21 cellular contexts compared by ENCODE assay signal in genomic region chr1:40362699-40363098, GRCh38.
A peak's percentile ranks its signal among the peaks of the same experiment; 100 is the strongest.
DNase-seq lines count a peak whose midpoint lies in the region; ATAC-seq lines count a peak whose summit lies in the region.
"Had no signal": no experiment of that assay in that cellular context is flagged by ENCODE, and none has a peak within 500 bp of the region (broad histone marks: within the 10 kb centered on the region; RNA-seq: fewer than 3 reads in every experiment).

No MANE protein-coding gene starts in this region.

- peaks cover 11% of the 10 kb centered on the region for H3K4me1 Mint-ChIP-seq in stimulated activated effector memory CD8-positive, alpha-beta T cell treated with anti-CD3 and anti-CD28 coated beads, Interleukin-12 subunit alpha, Interleukin-12 subunit beta, amount 100 ng/mL, for 72 hours
- H3K4me1 Mint-ChIP-seq: immature natural killer cell had no signal

- H3K4me3 Mint-ChIP-seq in stimulated activated effector memory CD8-positive, alpha-beta T cell treated with anti-CD3 and anti-CD28 coated beads, Interleukin-12 subunit alpha, Interleukin-12 subunit beta, amount 100 ng/mL, for 72 hours, result no peak overlapping the region
- H3K4me3 Mint-ChIP-seq: activated naive CD8-positive, alpha-beta T cell treated with anti-CD3 and anti-CD28 coated beads, Interleukin-2, amount 50 U/mL, for 24 hours; activated T-helper 1 cell treated with anti-CD3 and anti-CD28 coated beads, Interleukin-12 subunit alpha, Interleukin-12 subunit beta, Interleukin-2, Interleukin-4 antibody, amounts not matched to agents 30 ng/mL and 10 ng/mL and 1 ng/mL, durations not matched to agents 14 hours and 24 hours and 36 hours; immature natural killer cell; memory B cell; natural killer cell treated with Interleukin-12 subunit alpha and Interleukin-12 subunit beta and Interleukin-15 and Interleukin-18, amount 100 ng/mL, for 72 hours; T-helper 17 cell had no signal

- peaks cover 6% of the 10 kb centered on the region for H3K36me3 Mint-ChIP-seq in stimulated activated effector memory CD8-positive, alpha-beta T cell treated with anti-CD3 and anti-CD28 coated beads, Interleukin-12 subunit alpha, Interleukin-12 subunit beta, amount 100 ng/mL, for 72 hours

- peak; percentile 19 for DNase-seq in ACHN
- peak; percentile 29 for DNase-seq in HCEC 1CT
- DNase-seq in astrocyte of the hippocampus (ENCODE audit: low read depth, low spot score), result peak; percentile 21
- peak; percentile 64 for DNase-seq in kidney glomerular epithelial cell (lab: John Stamatoyannopoulos, UW)
- no peak for DNase-seq in stimulated activated effector memory CD8-positive, alpha-beta T cell treated with anti-CD3 and anti-CD28 coated beads, Interleukin-12 subunit alpha, Interleukin-12 subunit beta, amount 100 ng/mL, for 72 hours (ENCODE audit: low spot score in 2 of 2)
- no peak for DNase-seq in effector CD4-positive, alpha-beta T cell
- no peak for DNase-seq in stimulated activated CD8-positive, alpha-beta memory T cell treated with anti-CD3 and anti-CD28 coated beads, Interleukin-4, amount 100 ng/mL, for 48 hours
- DNase-seq: activated CD4-positive, CD25-positive, alpha-beta regulatory T cell; activated CD8-positive, alpha-beta memory T cell treated with anti-CD3 and anti-CD28 coated beads for 24 hours; activated naive CD8-positive, alpha-beta T cell treated with anti-CD3 and anti-CD28 coated beads, Interleukin-2, amount 50 U/mL, for 24 hours; immature natural killer cell; NCI-H2029; NCI-H510A; SHP77; stimulated activated naive CD4-positive, alpha-beta T cell; T-helper 17 cell; upper lobe of right lung had no signal

- H3K27ac Mint-ChIP-seq in stimulated activated effector memory CD8-positive, alpha-beta T cell treated with anti-CD3 and anti-CD28 coated beads, Interleukin-12 subunit alpha, Interleukin-12 subunit beta, amount 100 ng/mL, for 72 hours, result no peak overlapping the region
- H3K27ac Mint-ChIP-seq: activated T-helper 1 cell treated with anti-CD3 and anti-CD28 coated beads, Interleukin-12 subunit alpha, Interleukin-12 subunit beta, Interleukin-2, Interleukin-4 antibody, amounts not matched to agents 30 ng/mL and 10 ng/mL and 1 ng/mL, durations not matched to agents 14 hours and 24 hours and 36 hours had no signal

- in situ Hi-C loops in ACHN (cut with HindIII; ENCODE audit: low pct_ligation_motif_present, low pct_unique_long_range_greater_than_20kb, low sequenced_read_pairs), result no loop called here

- peaks cover 6% of the 10 kb centered on the region for H3K9me3 Mint-ChIP-seq in stimulated activated effector memory CD8-positive, alpha-beta T cell treated with anti-CD3 and anti-CD28 coated beads, Interleukin-12 subunit alpha, Interleukin-12 subunit beta, amount 100 ng/mL, for 72 hours

- ATAC-seq in stimulated activated effector memory CD8-positive, alpha-beta T cell treated with anti-CD3 and anti-CD28 coated beads, Interleukin-12 subunit alpha, Interleukin-12 subunit beta, amount 100 ng/mL, for 72 hours, result no peak
- no peak for ATAC-seq in GM18519 (IDR thresholded peaks at IDR 0.05; ENCODE audit: low FRiP score, unreplicated experiment)
- ATAC-seq: activated naive CD8-positive, alpha-beta T cell treated with anti-CD3 and anti-CD28 coated beads, Interleukin-2, amount 50 U/mL, for 24 hours; natural killer cell treated with Interleukin-12 subunit alpha and Interleukin-12 subunit beta and Interleukin-15 and Interleukin-18, amount 100 ng/mL, for 72 hours; T-helper 17 cell; upper lobe of right lung had no signal

Comparison
In these comparisons a context has a peak if more than half of its experiments do, and no peak if none do; other contexts are left out.
1. DNase-seq: peak in ACHN (single experiment), HCEC 1CT (single experiment), astrocyte of the hippocampus (single experiment) and kidney glomerular epithelial cell (single experiment); none in stimulated activated effector memory CD8-positive, alpha-beta T cell treated with anti-CD3 and anti-CD28 coated beads, Interleukin-12 subunit alpha, Interleukin-12 subunit beta, amount 100 ng/mL, for 72 hours (0 of 2), effector CD4-positive, alpha-beta T cell (single experiment) and stimulated activated CD8-positive, alpha-beta memory T cell treated with anti-CD3 and anti-CD28 coated beads, Interleukin-4, amount 100 ng/mL, for 48 hours (single experiment).